In the genomic region with DNA sequence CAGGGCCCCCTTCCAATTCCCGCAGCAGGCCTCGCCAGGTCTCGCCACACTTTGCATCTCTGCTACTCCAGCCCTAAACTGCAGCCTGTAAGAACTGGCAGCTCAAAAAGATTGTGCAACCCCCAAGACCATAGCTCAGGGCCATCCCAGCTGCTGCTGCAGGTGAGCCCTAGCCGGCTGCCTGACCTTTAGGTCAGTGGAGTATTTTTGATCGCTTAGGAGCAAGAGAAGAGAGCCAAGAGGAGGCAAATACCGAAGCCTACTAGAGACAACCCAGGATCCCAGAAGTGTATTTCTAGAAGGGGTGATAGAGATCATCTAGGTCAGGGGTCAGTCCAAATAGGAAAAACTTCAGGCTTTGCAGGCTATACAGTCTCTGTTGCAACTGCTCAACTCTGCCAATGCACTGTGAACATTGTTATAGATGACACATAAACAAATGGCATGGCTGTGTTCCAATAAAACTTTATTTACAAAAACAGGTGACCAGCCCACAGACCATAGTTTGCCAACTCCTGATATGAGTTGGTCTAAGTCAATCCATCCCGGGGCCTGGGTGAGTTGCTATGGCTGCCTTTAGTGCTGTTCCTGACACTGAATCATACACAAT, we compare ENCODE assay signal across 20 cellular contexts.
"Had no signal": no experiment of that assay in that cellular context is flagged by ENCODE, and none has a peak within 500 bp of the region (broad histone marks: within the 10 kb centered on the region; RNA-seq: fewer than 3 reads in every experiment).

No MANE protein-coding gene starts in this region.

- H3K9me3 ChIP-seq: testis had no signal

- H3K27me3 ChIP-seq: brain microvascular endothelial cell, sigmoid colon, testis, upper lobe of right lung had no signal

- H3K4me1 ChIP-seq: left ventricle myocardium inferior, testis, upper lobe of right lung had no signal

- DNase-seq: activated CD4-positive, alpha-beta T cell treated with anti-CD3 and anti-CD28 coated beads for 1 hour; activated CD4-positive, alpha-beta T cell treated with anti-CD3 and anti-CD28 coated beads, Interleukin-2, amount 50 U/mL, for 4 hours; activated naive CD4-positive, alpha-beta T cell; activated T-cell treated with anti-CD3 and anti-CD28 coated beads for 4 hours; anterior cingulate cortex; brain microvascular endothelial cell; dorsolateral prefrontal cortex; endodermal cell; erythroblast; hippocampal formation; kidney; left ventricle myocardium inferior; mesendoderm; occipital lobe; sigmoid colon; stimulated activated CD4-positive, alpha-beta T cell treated with anti-CD3 and anti-CD28 coated beads, Interleukin-1b, Interleukin-23, amount 100 ng/mL, for 48 hours; stimulated activated naive CD8-positive, alpha-beta T cell treated with anti-CD3 and anti-CD28 coated beads, Interleukin-15, amount 100 ng/mL, for 72 hours; testis; upper lobe of right lung had no signal

- H3K36me3 ChIP-seq: brain microvascular endothelial cell, left ventricle myocardium inferior, sigmoid colon, upper lobe of right lung had no signal

- H3K27ac ChIP-seq: brain microvascular endothelial cell, dorsolateral prefrontal cortex, left ventricle myocardium inferior, sigmoid colon, testis, upper lobe of right lung had no signal

- H3K4me3 ChIP-seq: dorsolateral prefrontal cortex, left ventricle myocardium inferior, sigmoid colon, testis, upper lobe of right lung had no signal

- ATAC-seq: natural killer cell treated with Interleukin-12 subunit alpha and Interleukin-12 subunit beta and Interleukin-15 and Interleukin-18, amount 100 ng/mL, for 72 hours; stimulated activated naive CD8-positive, alpha-beta T cell treated with anti-CD3 and anti-CD28 coated beads, Interleukin-15, amount 100 ng/mL, for 72 hours; upper lobe of right lung had no signal
